ENCODE assay signal across 1 cellular context in genomic region chr11:29317669-29318068, GRCh38.
TF ChIP-seq lines count a peak whose summit lies in the region.

No MANE protein-coding gene starts in this region.

TF ChIP-seq in HepG2, 621 proteins besides CTCF, POLR2A, EP300 and RAD21 (continued from another document):
- TF ChIP-seq ZNF362 (CRISPR knock-in tag; IDR thresholded peaks at IDR 0.05; ENCODE audit: borderline replicate concordance), result no peak
- TF ChIP-seq ZNF607 (CRISPR knock-in tag; IDR thresholded peaks at IDR 0.05; ENCODE audit: borderline replicate concordance), result no peak
- no peak for TF ChIP-seq HOXA7 (CRISPR knock-in tag; IDR thresholded peaks at IDR 0.05)
- no peak for TF ChIP-seq ZNF878 (CRISPR knock-in tag; IDR thresholded peaks at IDR 0.05)
- no peak for TF ChIP-seq ZKSCAN5 (CRISPR knock-in tag; IDR thresholded peaks at IDR 0.05)
- no peak for TF ChIP-seq SRF (IDR thresholded peaks at IDR 0.05; ENCODE audit: low read depth, low read length)
